ENCODE assay signal across 8 cellular contexts in the genomic region with DNA sequence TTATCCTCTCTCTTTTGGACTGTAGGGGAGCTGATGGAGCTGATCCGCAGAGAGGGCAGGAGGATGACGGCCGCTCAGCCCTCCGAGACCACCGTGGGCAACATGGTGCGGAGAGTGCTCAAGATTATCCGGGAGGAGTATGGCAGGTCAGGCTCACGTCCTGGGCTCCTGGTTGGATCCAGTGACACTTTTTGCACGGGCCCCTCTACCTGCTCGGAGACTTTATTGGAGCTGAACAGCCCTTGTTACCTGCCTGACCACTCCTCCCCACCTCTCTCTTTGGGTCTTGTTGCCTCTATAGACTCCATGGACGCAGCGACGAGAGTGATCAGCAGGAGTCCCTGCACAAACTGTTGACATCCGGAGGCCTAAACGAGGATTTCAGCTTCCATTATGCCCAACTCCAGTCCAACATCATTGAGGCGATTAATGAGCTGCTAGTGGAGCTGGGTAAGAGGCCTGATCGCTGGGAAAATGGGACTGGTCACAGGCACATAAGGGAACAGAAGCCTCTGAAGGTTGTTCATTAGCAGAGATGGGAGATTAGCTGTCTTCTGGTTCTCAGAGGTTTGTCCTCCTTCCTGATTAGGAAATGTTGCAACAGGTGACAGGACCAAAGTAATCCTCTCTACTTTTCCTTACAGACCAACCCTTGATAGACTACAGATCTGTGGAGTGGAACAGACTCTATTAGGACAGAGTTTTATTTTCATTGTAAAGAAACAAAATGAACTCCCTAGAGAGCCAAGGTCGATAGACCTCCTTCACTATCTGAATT. TPM values are rescaled to one million over a fixed set of nuclear protein-coding genes. Genes with fewer than 3 reads are reported as not detected.
A peak's percentile ranks its signal among the peaks of the same experiment; 100 is the strongest.
DNase-seq lines count a peak whose midpoint lies in the region; ATAC-seq lines count a peak whose summit lies in the region.

No MANE protein-coding gene starts in this region.

- no peaks in the 10 kb centered on the region for H3K27me3 ChIP-seq in stomach smooth muscle (ENCODE audit: control insufficient read depth in 1 of 2, insufficient read depth in 2 of 2, low read length in 2 of 2)

- H3K27me3 Mint-ChIP-seq in activated T-cell treated with anti-CD3 and anti-CD28 coated beads, Interleukin-2, amount 50 U/mL, for 4 hours (ENCODE audit: low read depth) = no peaks in the 10 kb centered on the region

- H3K36me3 Mint-ChIP-seq in activated T-cell treated with anti-CD3 and anti-CD28 coated beads, Interleukin-2, amount 50 U/mL, for 4 hours (ENCODE audit: insufficient read depth) = peaks cover 35% of the 10 kb centered on the region

- peak overlapping the region; percentile 76 for H3K27ac ChIP-seq in stomach smooth muscle (ENCODE audit: low read length)

- H3K4me3 ChIP-seq in iPS-18c (ENCODE audit: insufficient read depth, low read depth, low read length) = peak overlapping the region; percentile 98
- H3K4me3 ChIP-seq in stomach smooth muscle (ENCODE audit: low read length in 2 of 2) = peak overlapping the region; percentile 98 to 99

- peaks cover 17% of the 10 kb centered on the region for H3K4me1 ChIP-seq in stomach smooth muscle (ENCODE audit: control insufficient read depth, insufficient read depth, low read length)

- DNase-seq in activated T-cell treated with anti-CD3 and anti-CD28 coated beads for 4 hours (peak; percentile 4), AG08396 (ENCODE audit: low spot score) (no peak), dedifferentiated amniotic fluid mesenchymal stem cell (ENCODE audit: extremely low spot score) (no peak), NCI-H146 treated with DMSO at 0.1 percent for 48 hours (lab: John Stamatoyannopoulos, UW; ENCODE audit: unreplicated experiment) (no peak)
- no peak for DNase-seq in activated T-cell treated with anti-CD3 and anti-CD28 coated beads, Interleukin-2, amount 50 U/mL, for 1 hour
- no peak for DNase-seq in activated T-cell treated with anti-CD3 and anti-CD28 coated beads, Interleukin-2, amount 50 U/mL, for 4 hours

- no peaks in the 10 kb centered on the region for H3K9me3 ChIP-seq in iPS-18c (ENCODE audit: control insufficient read depth, insufficient read depth, low read length)
- H3K9me3 ChIP-seq in stomach smooth muscle (ENCODE audit: control insufficient read depth in 2 of 2, low read length in 2 of 2) = no peaks in the 10 kb centered on the region

- ATAC-seq in activated T-cell treated with anti-CD3 and anti-CD28 coated beads, Interleukin-2, amount 50 U/mL, for 4 hours = peak in 1 of 2 donors; percentile 1

- peaks cover 21 to 30% of the 10 kb centered on the region in 2 donors for H3K36me3 ChIP-seq in stomach smooth muscle (ENCODE audit: control insufficient read depth in 2 of 2, insufficient read depth in 2 of 2, low read length in 2 of 2)

- H3K4me3 Mint-ChIP-seq in activated T-cell treated with anti-CD3 and anti-CD28 coated beads, Interleukin-2, amount 50 U/mL, for 4 hours = peak overlapping the region; percentile 96

- peak overlapping the region; percentile 93 to 94 for H3K9ac ChIP-seq in stomach smooth muscle (ENCODE audit: low read length in 2 of 2)

- H3K4me1 Mint-ChIP-seq in activated T-cell treated with anti-CD3 and anti-CD28 coated beads, Interleukin-2, amount 50 U/mL, for 4 hours (ENCODE audit: low read depth) = peaks cover 39% of the 10 kb centered on the region

- no peaks in the 10 kb centered on the region for H3K9me3 Mint-ChIP-seq in activated T-cell treated with anti-CD3 and anti-CD28 coated beads, Interleukin-2, amount 50 U/mL, for 4 hours

RNA-seq across cellular contexts. Expression of a gene that starts 0.7 kb away (rescaled TPM):
- 10 to 100 TPM; 61.2 to 69.4 (median 66.0) TPM for total RNA-seq in activated T-cell treated with anti-CD3 and anti-CD28 coated beads, Interleukin-2, amount 50 U/mL, for 4 hours

RNA-seq across cellular contexts. Expression of a gene that starts 47.8 kb away (rescaled TPM):
- 10 to 100 TPM; 11.0 to 14.7 (median 11.7) TPM for total RNA-seq in activated T-cell treated with anti-CD3 and anti-CD28 coated beads, Interleukin-2, amount 50 U/mL, for 4 hours

RNA-seq across cellular contexts. Expression of a gene that starts 48.0 kb away (rescaled TPM):
- total RNA-seq in activated T-cell treated with anti-CD3 and anti-CD28 coated beads, Interleukin-2, amount 50 U/mL, for 4 hours = under 1 TPM; 0.18 to 0.38 (median 0.18) TPM
